Comparison of ENCODE assay signal across 8 cellular contexts in genomic region chr21:44927587-44928461, GRCh38. TPM values are rescaled to one million over a fixed set of nuclear protein-coding genes. Genes with fewer than 3 reads are reported as not detected.
A peak's percentile ranks its signal among the peaks of the same experiment; 100 is the strongest.
DNase-seq lines count a peak whose midpoint lies in the region; ATAC-seq and TF ChIP-seq lines count a peak whose summit lies in the region.

No MANE protein-coding gene starts in this region.

- BruUV-seq in Panc1 (replicated peaks; lab: Mats Ljungman, UMichigan) = no TSS peak

- CTCF ChIA-PET in Panc1 (lab: Charles Lee) = interaction anchor here (0.6 to 0.7 kb wide), 2 partner anchors 31 to 44 kb away, joined by 3 to 9 read pairs; no protein-coding TSS in a partner anchor

- TF ChIP-seq POLR2A in spleen (IDR thresholded peaks at IDR 0.05) = no peak

- DNase-seq in Panc1 (ENCODE audit: low read depth, low spot score) = no peak
- peak; percentile 68 for DNase-seq in activated T-helper 1 cell treated with anti-CD3 and anti-CD28 coated beads, Interleukin-12 subunit alpha, Interleukin-12 subunit beta, Interleukin-2, Interleukin-4 antibody, amounts not matched to agents 30 ng/mL and 10 ng/mL and 1 ng/mL, durations not matched to agents 14 hours and 24 hours and 36 hours (ENCODE audit: low spot score)
- peak in 39 of 42 donors; percentile 44 to 90 (median 69) for DNase-seq in head of caudate nucleus
- DNase-seq in spleen = peak; percentile 96
- DNase-seq in COR-L47 (lab: John Stamatoyannopoulos, UW) = no peak
- DNase-seq in NCI-H1436 (lab: John Stamatoyannopoulos, UW) = no peak
- DNase-seq in NCI-H187 treated with DMSO at 0.1 percent for 48 hours (lab: John Stamatoyannopoulos, UW) = no peak

- POLR2A ChIA-PET in Panc1 (lab: Charles Lee) = interaction anchor here (0.6 to 1.0 kb wide), 5 partner anchors 14 to 402 kb away, joined by 3 to 15 read pairs (median 9); no protein-coding TSS in a partner anchor

- in situ Hi-C loops in Panc1 (cut with HindIII; ENCODE audit: low pct_unique_long_range_greater_than_20kb, low sequenced_read_pairs) = no loop called here

- H3K36me3 Mint-ChIP-seq in activated T-helper 1 cell treated with anti-CD3 and anti-CD28 coated beads, Interleukin-12 subunit alpha, Interleukin-12 subunit beta, Interleukin-2, Interleukin-4 antibody, amounts not matched to agents 30 ng/mL and 10 ng/mL and 1 ng/mL, durations not matched to agents 14 hours and 24 hours and 36 hours (ENCODE audit: low read depth) = peaks cover 5% of the 10 kb centered on the region

- TF ChIP-seq CTCF in Panc1 (IDR thresholded peaks at IDR 0.05) (no peak), spleen (IDR thresholded peaks at IDR 0.05 in 8 of 11, conservative IDR thresholded peaks at IDR 0.05 in 3 of 11) (no peak)

- H3K9me3 ChIP-seq in Panc1 (ENCODE audit: control insufficient read depth, insufficient read depth, low read depth, low read length) = no peaks in the 10 kb centered on the region
- peaks cover 0 to 5% (median 0%) of the 10 kb centered on the region in 8 donors for H3K9me3 ChIP-seq in spleen

- WGBS in spleen, 5 donors = 17 to 28% (median 21%) methylated on average over 16 to 19 of the region's 19 CpGs

- H3K27ac ChIP-seq in Panc1 (ENCODE audit: low read length) = peak overlapping the region; percentile 78
- H3K27ac ChIP-seq in spleen = peak overlapping the region; percentile 85 to 97 (median 90)

- peak overlapping the region; percentile 98 for H3K27ac Mint-ChIP-seq in activated T-helper 1 cell treated with anti-CD3 and anti-CD28 coated beads, Interleukin-12 subunit alpha, Interleukin-12 subunit beta, Interleukin-2, Interleukin-4 antibody, amounts not matched to agents 30 ng/mL and 10 ng/mL and 1 ng/mL, durations not matched to agents 14 hours and 24 hours and 36 hours

- no peaks in the 10 kb centered on the region for H3K36me3 ChIP-seq in Panc1 (ENCODE audit: control insufficient read depth, insufficient read depth, low read length)
- no peaks in the 10 kb centered on the region for H3K36me3 ChIP-seq in spleen

- H3K27me3 ChIP-seq in Panc1 (ENCODE audit: control insufficient read depth, insufficient read depth, low read length) (no peaks in the 10 kb centered on the region), spleen (replicated peaks in 1 of 7) (peaks cover 0 to 14% (median 0%) of the 10 kb centered on the region in 7 donors)

- ATAC-seq in GM21381 (IDR thresholded peaks at IDR 0.05; ENCODE audit: unreplicated experiment) = peak; percentile 31
- ATAC-seq in Panc1 = peak; percentile 70

- peaks cover 83% of the 10 kb centered on the region for H3K4me1 Mint-ChIP-seq in activated T-helper 1 cell treated with anti-CD3 and anti-CD28 coated beads, Interleukin-12 subunit alpha, Interleukin-12 subunit beta, Interleukin-2, Interleukin-4 antibody, amounts not matched to agents 30 ng/mL and 10 ng/mL and 1 ng/mL, durations not matched to agents 14 hours and 24 hours and 36 hours (ENCODE audit: low read depth)

- H3K4me3 ChIP-seq in Panc1 (ENCODE audit: low read depth in 2 of 2, low read length in 2 of 2) (peak overlapping the region in 1 of 2 experiments; percentile 20; a peak in 2 of 4 replicates), spleen (peak overlapping the region in 7 of 8 donors; percentile 27 to 86 (median 45))

- intact Hi-C loops in Panc1 (cut with micrococcal nuclease; ENCODE audit: unreplicated experiment) = loop anchor here (10.0 kb wide), 1 partner anchor 53 kb away; the partner anchor contains the start of gene PTTG1IP
- intact Hi-C loops in activated T-helper 1 cell treated with anti-CD3 and anti-CD28 coated beads, Interleukin-12 subunit alpha, Interleukin-12 subunit beta, Interleukin-2, Interleukin-4 antibody, amounts not matched to agents 30 ng/mL and 10 ng/mL and 1 ng/mL, durations not matched to agents 14 hours and 24 hours and 36 hours (cut with micrococcal nuclease) = loop anchor here (2.0 to 5.0 kb wide), 4 partner anchors 47 to 271 kb away; partner anchors contain the start of genes KRTAP12-3 and SUMO3
- intact Hi-C loops in head of caudate nucleus (cut with DNase I) = loop anchor here (10.0 kb wide), 1 partner anchor 53 kb away; the partner anchor contains the start of gene PTTG1IP
- intact Hi-C loops in spleen (cut with DNase I; ENCODE audit: low total_unique reads) = loop anchor here (10.0 kb wide), 1 partner anchor 123 kb away; the partner anchor contains the start of gene UBE2G2

- no peaks in the 10 kb centered on the region for H3K27me3 Mint-ChIP-seq in activated T-helper 1 cell treated with anti-CD3 and anti-CD28 coated beads, Interleukin-12 subunit alpha, Interleukin-12 subunit beta, Interleukin-2, Interleukin-4 antibody, amounts not matched to agents 30 ng/mL and 10 ng/mL and 1 ng/mL, durations not matched to agents 14 hours and 24 hours and 36 hours (ENCODE audit: insufficient read depth)

- H3K4me1 ChIP-seq in Panc1 (ENCODE audit: control insufficient read depth, insufficient read depth, low read length) (peaks cover 27% of the 10 kb centered on the region), spleen (peaks cover 44 to 100% (median 94%) of the 10 kb centered on the region in 6 donors)

- no peaks in the 10 kb centered on the region for H3K9me3 Mint-ChIP-seq in activated T-helper 1 cell treated with anti-CD3 and anti-CD28 coated beads, Interleukin-12 subunit alpha, Interleukin-12 subunit beta, Interleukin-2, Interleukin-4 antibody, amounts not matched to agents 30 ng/mL and 10 ng/mL and 1 ng/mL, durations not matched to agents 14 hours and 24 hours and 36 hours

- peak overlapping the region; percentile 88 for H3K4me3 Mint-ChIP-seq in activated T-helper 1 cell treated with anti-CD3 and anti-CD28 coated beads, Interleukin-12 subunit alpha, Interleukin-12 subunit beta, Interleukin-2, Interleukin-4 antibody, amounts not matched to agents 30 ng/mL and 10 ng/mL and 1 ng/mL, durations not matched to agents 14 hours and 24 hours and 36 hours

RNA-seq across cellular contexts. Expression of gene ITGB2, which starts 7.1 kb away (rescaled TPM):
- total RNA-seq in Panc1 (2021; ENCODE audit: unreplicated experiment) (3.0 TPM), spleen (100 to 1,000 TPM; 285 to 754 (median 415) TPM)
- polyA plus RNA-seq in Panc1 (2012; ENCODE audit: insufficient read length) = 3.4 TPM
- total RNA-seq in activated T-helper 1 cell treated with anti-CD3 and anti-CD28 coated beads, Interleukin-12 subunit alpha, Interleukin-12 subunit beta, Interleukin-2, Interleukin-4 antibody, amounts not matched to agents 30 ng/mL and 10 ng/mL and 1 ng/mL, durations not matched to agents 14 hours and 24 hours and 36 hours = 292 and 294 TPM in 2 replicates
- polyA plus RNA-seq in spleen = 100 to 1,000 TPM in 2 of 3 donors, 10 to 100 TPM in 1; 92.1 to 332 (median 250) TPM

RNA-seq across cellular contexts. Expression of gene SLX9, which starts 12.0 kb away (rescaled TPM):
- total RNA-seq in Panc1 (2021; ENCODE audit: unreplicated experiment) (50.9 TPM), spleen (10 to 100 TPM in 6 of 7 donors, 1 to 10 TPM in 1; 6.1 to 30.6 (median 26.4) TPM)
- polyA plus RNA-seq in Panc1 (2012; ENCODE audit: insufficient read length) = 59.8 TPM
- 83.4 and 84.7 TPM in 2 replicates for total RNA-seq in activated T-helper 1 cell treated with anti-CD3 and anti-CD28 coated beads, Interleukin-12 subunit alpha, Interleukin-12 subunit beta, Interleukin-2, Interleukin-4 antibody, amounts not matched to agents 30 ng/mL and 10 ng/mL and 1 ng/mL, durations not matched to agents 14 hours and 24 hours and 36 hours
- 10 to 100 TPM; 16.4 to 35.4 (median 28.5) TPM for polyA plus RNA-seq in spleen

RNA-seq across cellular contexts. Expression of gene PTTG1IP, which starts 54.3 kb away (rescaled TPM):
- total RNA-seq in Panc1 (2021; ENCODE audit: unreplicated experiment) (226 TPM), spleen (100 to 1,000 TPM; 121 to 189 (median 165) TPM)
- polyA plus RNA-seq in Panc1 (2012; ENCODE audit: insufficient read length) = 169 TPM
- 46.7 and 48.7 TPM in 2 replicates for total RNA-seq in activated T-helper 1 cell treated with anti-CD3 and anti-CD28 coated beads, Interleukin-12 subunit alpha, Interleukin-12 subunit beta, Interleukin-2, Interleukin-4 antibody, amounts not matched to agents 30 ng/mL and 10 ng/mL and 1 ng/mL, durations not matched to agents 14 hours and 24 hours and 36 hours
- polyA plus RNA-seq in spleen = 10 to 100 TPM; 57.6 to 69.3 (median 64.9) TPM

Comparison
In these comparisons a context has a peak if more than half of its experiments do, and no peak if none do; other contexts are left out.
1. DNase-seq: peak in activated T-helper 1 cell treated with anti-CD3 and anti-CD28 coated beads, Interleukin-12 subunit alpha, Interleukin-12 subunit beta, Interleukin-2, Interleukin-4 antibody, amounts not matched to agents 30 ng/mL and 10 ng/mL and 1 ng/mL, durations not matched to agents 14 hours and 24 hours and 36 hours (single experiment), head of caudate nucleus (39 of 42) and spleen (single experiment); none in Panc1 (single experiment), COR-L47 (single experiment), NCI-H1436 (single experiment) and NCI-H187 treated with DMSO at 0.1 percent for 48 hours (single experiment).
2. RNA of gene ITGB2, which starts 7.1 kb away (total RNA-seq): 285 to 754 TPM in spleen and 292 to 294 TPM in activated T-helper 1 cell treated with anti-CD3 and anti-CD28 coated beads, Interleukin-12 subunit alpha, Interleukin-12 subunit beta, Interleukin-2, Interleukin-4 antibody, amounts not matched to agents 30 ng/mL and 10 ng/mL and 1 ng/mL, durations not matched to agents 14 hours and 24 hours and 36 hours; 3.0 TPM in Panc1 (single experiment); every median in the first group is over 10 times any median in the second.